Comparison of ENCODE assay signal across 27 cellular contexts in the genomic region with DNA sequence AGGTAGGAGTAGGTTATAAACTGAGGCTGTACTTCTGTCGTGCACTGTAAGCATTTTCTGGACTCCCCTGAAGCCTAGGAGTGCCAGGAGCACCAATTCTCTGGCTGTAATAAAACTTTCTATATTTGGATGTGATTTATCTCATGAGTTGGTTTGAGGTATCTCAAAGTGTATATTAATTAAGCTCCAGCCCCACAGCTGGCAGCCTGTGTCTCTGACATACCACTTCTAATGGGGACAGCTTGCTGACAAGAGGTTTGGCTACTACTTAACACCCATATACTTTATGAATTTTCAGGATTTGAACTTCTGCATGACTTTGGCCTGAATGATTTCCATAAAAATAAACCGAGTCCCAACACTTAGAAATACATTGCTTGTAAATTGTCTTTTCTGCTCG. TPM values are rescaled to one million over a fixed set of nuclear protein-coding genes. Genes with fewer than 3 reads are reported as not detected.
"Had no signal": no experiment of that assay in that cellular context is flagged by ENCODE, and none has a peak within 500 bp of the region (broad histone marks: within the 10 kb centered on the region; RNA-seq: fewer than 3 reads in every experiment).

No MANE protein-coding gene starts in this region.

- H3K9me3 ChIP-seq: ascending aorta, breast epithelium, colonic mucosa, esophagus squamous epithelium, gastroesophageal sphincter had no signal

- H3K4me3 ChIP-seq: ascending aorta, breast epithelium, cardiac muscle cell, colonic mucosa, esophagus squamous epithelium, gastroesophageal sphincter had no signal

- ATAC-seq: activated CD4-positive, CD25-positive, alpha-beta regulatory T cell treated with anti-CD3 and anti-CD28 coated beads, Interleukin-2, amount 50 U/mL, for 24 hours; activated CD8-positive, alpha-beta memory T cell treated with anti-CD3 and anti-CD28 coated beads, Interleukin-2, amount 10 ng/mL, durations not matched to agents 7 days and 5 days; activated CD8-positive, alpha-beta T cell treated with anti-CD3 and anti-CD28 coated beads, Interleukin-2, amount 10 ng/mL, durations not matched to agents 7 days and 5 days; activated naive CD4-positive, alpha-beta T cell treated with anti-CD3 and anti-CD28 coated beads, Interleukin-2, amount 50 U/mL, for 72 hours; gastroesophageal sphincter; T-cell had no signal

- H3K36me3 ChIP-seq: ascending aorta, breast epithelium, cardiac muscle cell, colonic mucosa, esophagus squamous epithelium, gastroesophageal sphincter, WERI-Rb-1 had no signal

- H3K27ac ChIP-seq: ascending aorta, breast epithelium, cardiac muscle cell, colonic mucosa, epithelial cell of prostate, esophagus squamous epithelium, gastroesophageal sphincter, WERI-Rb-1 had no signal

- H3K4me1 ChIP-seq: ascending aorta, breast epithelium, colonic mucosa, esophagus squamous epithelium, gastroesophageal sphincter had no signal

- H3K27me3 ChIP-seq: ascending aorta, breast epithelium, cardiac muscle cell, colonic mucosa, gastroesophageal sphincter had no signal

- DNase-seq: activated B cell treated with CpG ODN at 0.5 μM for 24 hours; activated CD4-positive, alpha-beta memory T cell treated with anti-CD3 and anti-CD28 coated beads for 36 hours; activated CD4-positive, alpha-beta T cell treated with anti-CD3 and anti-CD28 coated beads, Interleukin-2, amount 10 ng/mL, durations not matched to agents 24 days and 14 days; activated CD8-positive, alpha-beta memory T cell treated with anti-CD3 and anti-CD28 coated beads, Interleukin-2, amount 10 ng/mL, durations not matched to agents 7 days and 5 days; activated CD8-positive, alpha-beta memory T cell treated with anti-CD3 and anti-CD28 coated beads, Interleukin-2, amount 50 U/mL, for 4 hours; activated CD8-positive, alpha-beta T cell treated with anti-CD3 and anti-CD28 coated beads, Interleukin-2, amount 10 ng/mL, durations not matched to agents 7 days and 5 days; activated effector memory CD4-positive, alpha-beta T cell treated with anti-CD3 and anti-CD28 coated beads, Interleukin-2, amount 50 U/mL, for 16 hours; activated naive CD4-positive, alpha-beta T cell treated with anti-CD3 and anti-CD28 coated beads for 36 hours; activated naive CD8-positive, alpha-beta T cell treated with anti-CD3 and anti-CD28 coated beads, Interleukin-2, amount 10 ng/mL, durations not matched to agents 7 days and 5 days; activated T-cell treated with anti-CD3 and anti-CD28 coated beads, Interleukin-2, amount 50 U/mL, for 1 hour; activated T-cell treated with anti-CD3 and anti-CD28 coated beads, Interleukin-2, amount 50 U/mL, for 48 hours; central memory CD4-positive, alpha-beta T cell; cerebellar nuclear complex; colonic mucosa; effector CD8-positive, alpha-beta T cell; esophagus squamous epithelium; foreskin melanocyte; T-cell; T1000; WERI-Rb-1 had no signal

RNA-seq across cellular contexts. Expression of gene CFAP58, which starts 35.2 kb away (rescaled TPM):
- total RNA-seq: activated B cell treated with CpG ODN at 0.5 μM for 24 hours, ascending aorta, T-cell had no signal
